9 cellular contexts compared by ENCODE assay signal in genomic region chr1:156816561-156817328, GRCh38. TPM values are rescaled to one million over a fixed set of nuclear protein-coding genes. Genes with fewer than 3 reads are reported as not detected.
DNase-seq lines count a peak whose midpoint lies in the region; ATAC-seq and TF ChIP-seq lines count a peak whose summit lies in the region.
"Had no signal": no experiment of that assay in that cellular context is flagged by ENCODE, and none has a peak within 500 bp of the region (broad histone marks: within the 10 kb centered on the region; RNA-seq: fewer than 3 reads in every experiment).

TSS of gene SH2D2A (minus strand) at chr1:156816848. CDS start at chr1:156816708, 140 bp downstream.

- H4K5ac ChIP-seq in IMR-90 (ENCODE audit: low read depth, low read length): no peak within 1 kb of the TSS

- in situ Hi-C loops in IMR-90 (cut with MboI; ENCODE audit: low sequenced_read_pairs): no loop called here

- TF ChIP-seq POLR2A in IMR-90 (IDR thresholded peaks at IDR 0.05; ENCODE audit: low read depth, low read length): no peak

- no peak within 1 kb of the TSS for H3K9ac ChIP-seq in IMR-90 (ENCODE audit: low read depth, low read length)

- no peaks in the 10 kb centered on the region for H3K79me1 ChIP-seq in IMR-90 (ENCODE audit: low read depth in 1 of 2, low read length in 2 of 2)

- POLR2A ChIA-PET in IMR-90 (lab: Charles Lee; ENCODE audit: unreplicated experiment): no interaction called here

- no peak within 1 kb of the TSS for H2BK120ac ChIP-seq in IMR-90 (ENCODE audit: low read depth, low read length)

- no peak within 1 kb of the TSS for H2BK15ac ChIP-seq in IMR-90 (ENCODE audit: low read depth, low read length)

- H4K91ac ChIP-seq in IMR-90 (ENCODE audit: insufficient read depth, low read depth, low read length): no peak within 1 kb of the TSS

- H4K20me1 ChIP-seq in IMR-90 (ENCODE audit: insufficient read depth, low read length): no peaks in the 10 kb centered on the region; the same call in 1 of the 2 replicates

- no peak for TF ChIP-seq CTCF in IMR-90 (conservative IDR thresholded peaks at IDR 0.05; ENCODE audit: low read depth, low read length)

- DNase-seq in GM19238 (ENCODE audit: insufficient read length, low spot score) (peak; percentile 78), IMR-90 (peak; percentile 41), retina (peak; percentile 34), NCI-H2227 (lab: John Stamatoyannopoulos, UW; ENCODE audit: unreplicated experiment) (no peak), iPS-NIHi7 (ENCODE audit: extremely low spot score) (no peak), SK-N-DZ (ENCODE audit: low spot score) (no peak)
- peak; percentile 95 for DNase-seq in activated CD4-positive, alpha-beta T cell treated with anti-CD3 and anti-CD28 coated beads for 48 hours
- DNase-seq in effector CD4-positive, alpha-beta T cell: peak; percentile 94

- H3K9me1 ChIP-seq in IMR-90 (ENCODE audit: insufficient read depth, low read length): no peaks in the 10 kb centered on the region; the same call in 1 of the 2 replicates

- no peak within 1 kb of the TSS; a peak in 1 of 4 replicates for H4K8ac ChIP-seq in IMR-90 (ENCODE audit: low read depth in 2 of 2, low read length in 2 of 2)

- no peak within 1 kb of the TSS for H3K4ac ChIP-seq in IMR-90 (ENCODE audit: low read depth, low read length)

- H3K4me2 ChIP-seq in IMR-90 (ENCODE audit: low read depth, low read length): no peak within 1 kb of the TSS

- no peak within 1 kb of the TSS for H3K23ac ChIP-seq in IMR-90 (ENCODE audit: low read depth, low read length)

- 0 out of 2 replicates have a peak, but pooled peaks cover 2% of the 10 kb centered on the region for H3K9me3 ChIP-seq in IMR-90 (ENCODE audit: control insufficient read depth, insufficient read depth, low read length)

- peaks cover 14% of the 10 kb centered on the region for H3K4me1 ChIP-seq in IMR-90 (ENCODE audit: control insufficient read depth, insufficient read depth, low read length)

- H3K27ac ChIP-seq in IMR-90 (ENCODE audit: insufficient read depth, low read length): no peak within 1 kb of the TSS
- H3K27ac ChIP-seq: cardiac muscle cell had no signal

- no peak within 1 kb of the TSS for H3K4me3 ChIP-seq in IMR-90 (ENCODE audit: insufficient read depth, low read depth, low read length)
- H3K4me3 ChIP-seq: cardiac muscle cell had no signal

- no peak within 1 kb of the TSS for H3K56ac ChIP-seq in IMR-90 (ENCODE audit: extremely low read depth, insufficient read depth, low read length)

- no peak within 1 kb of the TSS for H2BK20ac ChIP-seq in IMR-90 (ENCODE audit: low read depth, low read length)

- H3K18ac ChIP-seq in IMR-90 (ENCODE audit: low read depth, low read length): no peak within 1 kb of the TSS

- dilution Hi-C loops in IMR-90 (cut with HindIII; ENCODE audit: low sequenced_read_pairs, unreplicated experiment): no loop called here

- H2AFZ ChIP-seq in IMR-90 (replicated peaks; ENCODE audit: low read length, poor library complexity): peak within 1 kb of the TSS; percentile 78

- ATAC-seq in IMR-90 (ENCODE audit: low read depth): no peak

- CTCF ChIA-PET in IMR-90 (lab: Yijun Ruan, JAX): no interaction called here

- H2AK9ac ChIP-seq in IMR-90 (replicated peaks; ENCODE audit: low read depth, low read length, poor library complexity): peak within 1 kb of the TSS; percentile 48

- intact Hi-C loops in IMR-90 (cut with micrococcal nuclease): no loop called here

- peak within 1 kb of the TSS; percentile 12; the same call in 1 of the 2 replicates for H2AK5ac ChIP-seq in IMR-90 (ENCODE audit: low read depth, low read length)

- peaks cover 28% of the 10 kb centered on the region for H3K27me3 ChIP-seq in IMR-90 (ENCODE audit: control insufficient read depth, insufficient read depth, low read length)
- H3K27me3 ChIP-seq: cardiac muscle cell had no signal

- H3K14ac ChIP-seq in IMR-90 (replicated peaks; ENCODE audit: low read depth, low read length): no peak within 1 kb of the TSS

- no peak within 1 kb of the TSS for H2BK5ac ChIP-seq in IMR-90 (ENCODE audit: low read depth, low read length, poor library complexity, severe bottlenecking)

- WGBS in IMR-90 (ENCODE audit: extremely low coverage in 2 of 2, insufficient read length in 1 of 2), 2 experiments: no CpG with 5 or more reads among the region's 10 CpGs

- BruUV-seq in IMR-90 (replicated peaks; lab: Mats Ljungman, UMichigan): no TSS peak

- no peak for TF ChIP-seq RAD21 in IMR-90 (IDR thresholded peaks at IDR 0.05; ENCODE audit: low read length)

- no peaks in the 10 kb centered on the region for H3K36me3 ChIP-seq in IMR-90 (ENCODE audit: control insufficient read depth, insufficient read depth, low read length)
- H3K36me3 ChIP-seq: cardiac muscle cell had no signal

TF ChIP-seq in IMR-90, 13 proteins besides CTCF, POLR2A, EP300 and RAD21:
- TF ChIP-seq RCOR1 (IDR thresholded peaks at IDR 0.05; ENCODE audit: insufficient replicate concordance, low read length) (no peak), CEBPB (IDR thresholded peaks at IDR 0.05; ENCODE audit: low read depth, low read length) (no peak), FOS (IDR thresholded peaks at IDR 0.05; ENCODE audit: low read depth, low read length) (no peak), MXI1 (IDR thresholded peaks at IDR 0.05; ENCODE audit: borderline replicate concordance, low read depth, low read length) (no peak), ELK1 (IDR thresholded peaks at IDR 0.05; ENCODE audit: borderline replicate concordance, low read depth, low read length) (no peak), NFE2L2 (IDR thresholded peaks at IDR 0.05; ENCODE audit: low read depth, low read length) (no peak), MAFK (IDR thresholded peaks at IDR 0.05; ENCODE audit: low read depth, low read length) (no peak), RFX5 (IDR thresholded peaks at IDR 0.05; ENCODE audit: low read depth, low read length) (no peak), MAZ (IDR thresholded peaks at IDR 0.05; ENCODE audit: borderline replicate concordance, low read depth, low read length) (no peak), CHD1 (IDR thresholded peaks at IDR 0.05; ENCODE audit: low read depth, low read length) (no peak), BHLHE40 (IDR thresholded peaks at IDR 0.05; ENCODE audit: low read depth, low read length) (no peak), USF2 (IDR thresholded peaks at IDR 0.05; ENCODE audit: low read depth, low read length) (no peak), SMC3 (IDR thresholded peaks at IDR 0.05; ENCODE audit: low read depth, low read length) (no peak)

RNA-seq across cellular contexts. Expression of gene SH2D2A, which starts in this region (rescaled TPM):
- total RNA-seq in IMR-90 (2012; rRNA removed): 0.28 TPM in 1 of 2 replicates, not detected in the other
- 0.23 TPM in 1 of 2 replicates, not detected in the other for polyA plus RNA-seq in IMR-90 (2012; rRNA removed)
- polyA plus RNA-seq in IMR-90 (2012; cell fraction: cytosol; rRNA removed): 0.14 TPM in 1 of 2 replicates, not detected in the other
- polyA plus RNA-seq in IMR-90 (2012; cell fraction: nucleus; rRNA removed; ENCODE audit: low replicate concordance): 0.45 and 1.4 TPM in 2 replicates
- polyA plus RNA-seq in SK-N-DZ (2014; cell fraction: cytosol; rRNA removed): 0.61 and 3.2 TPM in 2 replicates
- 1.4 and 3.3 TPM in 2 replicates for polyA plus RNA-seq in SK-N-DZ (2014; cell fraction: nucleus; rRNA removed)

Comparison
In these comparisons a context has a peak if more than half of its experiments do, and no peak if none do; other contexts are left out.
1. DNase-seq: peak in GM19238 (single experiment), IMR-90 (single experiment), activated CD4-positive, alpha-beta T cell treated with anti-CD3 and anti-CD28 coated beads for 48 hours (single experiment), effector CD4-positive, alpha-beta T cell (single experiment) and retina (single experiment); none in NCI-H2227 (single experiment), iPS-NIHi7 (single experiment) and SK-N-DZ (single experiment).